1 cellular context compared by ENCODE assay signal in genomic region chrX:135521405-135522131, GRCh38.
A peak's percentile ranks its signal among the peaks of the same experiment; 100 is the strongest.
TF ChIP-seq lines count a peak whose summit lies in the region.

No MANE protein-coding gene starts in this region.

TF ChIP-seq in HEK293, 187 proteins besides CTCF, POLR2A, EP300 and RAD21 (continued from another document):
- TF ChIP-seq, protein P1, sequence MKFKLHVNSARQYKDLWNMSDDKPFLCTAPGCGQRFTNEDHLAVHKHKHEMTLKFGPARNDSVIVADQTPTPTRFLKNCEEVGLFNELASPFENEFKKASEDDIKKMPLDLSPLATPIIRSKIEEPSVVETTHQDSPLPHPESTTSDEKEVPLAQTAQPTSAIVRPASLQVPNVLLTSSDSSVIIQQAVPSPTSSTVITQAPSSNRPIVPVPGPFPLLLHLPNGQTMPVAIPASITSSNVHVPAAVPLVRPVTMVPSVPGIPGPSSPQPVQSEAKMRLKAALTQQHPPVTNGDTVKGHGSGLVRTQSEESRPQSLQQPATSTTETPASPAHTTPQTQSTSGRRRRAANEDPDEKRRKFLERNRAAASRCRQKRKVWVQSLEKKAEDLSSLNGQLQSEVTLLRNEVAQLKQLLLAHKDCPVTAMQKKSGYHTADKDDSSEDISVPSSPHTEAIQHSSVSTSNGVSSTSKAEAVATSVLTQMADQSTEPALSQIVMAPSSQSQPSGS (tag by site-specific recombination; IDR thresholded peaks at IDR 0.05; ENCODE audit: low read depth) = no peak
- TF ChIP-seq ZNF488 (tag by site-specific recombination; IDR thresholded peaks at IDR 0.05) = no peak
- TF ChIP-seq BCL11A (tag by site-specific recombination; IDR thresholded peaks at IDR 0.05; ENCODE audit: low read depth) = no peak
- TF ChIP-seq ZNF132 (tag by site-specific recombination; IDR thresholded peaks at IDR 0.05; ENCODE audit: borderline replicate concordance) = no peak
- TF ChIP-seq ZNF48 (tag by site-specific recombination; IDR thresholded peaks at IDR 0.05) = no peak
- peak; percentile 75 for TF ChIP-seq SP2 (tag by site-specific recombination; IDR thresholded peaks at IDR 0.05)
- no peak; the same call in 1 of the 2 replicates for TF ChIP-seq ZNF629 (tag by site-specific recombination; IDR thresholded peaks at IDR 0.05)
- TF ChIP-seq TRIM28 (IDR thresholded peaks at IDR 0.05; ENCODE audit: borderline replicate concordance, low read length) = no peak
- TF ChIP-seq, protein P2, sequence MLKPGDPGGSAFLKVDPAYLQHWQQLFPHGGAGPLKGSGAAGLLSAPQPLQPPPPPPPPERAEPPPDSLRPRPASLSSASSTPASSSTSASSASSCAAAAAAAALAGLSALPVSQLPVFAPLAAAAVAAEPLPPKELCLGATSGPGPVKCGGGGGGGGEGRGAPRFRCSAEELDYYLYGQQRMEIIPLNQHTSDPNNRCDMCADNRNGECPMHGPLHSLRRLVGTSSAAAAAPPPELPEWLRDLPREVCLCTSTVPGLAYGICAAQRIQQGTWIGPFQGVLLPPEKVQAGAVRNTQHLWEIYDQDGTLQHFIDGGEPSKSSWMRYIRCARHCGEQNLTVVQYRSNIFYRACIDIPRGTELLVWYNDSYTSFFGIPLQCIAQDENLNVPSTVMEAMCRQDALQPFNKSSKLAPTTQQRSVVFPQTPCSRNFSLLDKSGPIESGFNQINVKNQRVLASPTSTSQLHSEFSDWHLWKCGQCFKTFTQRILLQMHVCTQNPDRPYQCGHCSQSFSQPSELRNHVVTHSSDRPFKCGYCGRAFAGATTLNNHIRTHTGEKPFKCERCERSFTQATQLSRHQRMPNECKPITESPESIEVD (tag by site-specific recombination; IDR thresholded peaks at IDR 0.05) = no peak
- TF ChIP-seq ZNF202 (tag by site-specific recombination; IDR thresholded peaks at IDR 0.05; ENCODE audit: borderline replicate concordance) = no peak
- no peak for TF ChIP-seq HOXA7 (CRISPR knock-in tag; IDR thresholded peaks at IDR 0.05; ENCODE audit: borderline replicate concordance)
- TF ChIP-seq ZNF585B (tag by site-specific recombination; IDR thresholded peaks at IDR 0.05) = no peak
- TF ChIP-seq ZNF529 (tag by site-specific recombination; IDR thresholded peaks at IDR 0.05; ENCODE audit: insufficient replicate concordance) = no peak
- TF ChIP-seq SCRT1 (tag by site-specific recombination; IDR thresholded peaks at IDR 0.05; ENCODE audit: borderline replicate concordance) = no peak
- TF ChIP-seq, protein P3, sequence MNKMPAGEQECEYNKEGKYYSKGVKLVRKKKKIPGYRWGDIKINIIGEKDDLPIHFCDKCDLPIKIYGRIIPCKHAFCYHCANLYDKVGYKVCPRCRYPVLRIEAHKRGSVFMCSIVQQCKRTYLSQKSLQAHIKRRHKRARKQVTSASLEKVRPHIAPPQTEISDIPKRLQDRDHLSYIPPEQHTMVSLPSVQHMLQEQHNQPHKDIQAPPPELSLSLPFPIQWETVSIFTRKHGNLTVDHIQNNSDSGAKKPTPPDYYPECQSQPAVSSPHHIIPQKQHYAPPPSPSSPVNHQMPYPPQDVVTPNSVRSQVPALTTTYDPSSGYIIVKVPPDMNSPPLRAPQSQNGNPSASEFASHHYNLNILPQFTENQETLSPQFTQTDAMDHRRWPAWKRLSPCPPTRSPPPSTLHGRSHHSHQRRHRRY (tag by site-specific recombination; IDR thresholded peaks at IDR 0.05) = no peak
- no peak for TF ChIP-seq ZNF221 (tag by site-specific recombination; IDR thresholded peaks at IDR 0.05; ENCODE audit: borderline replicate concordance)
- TF ChIP-seq ZNF184 (tag by site-specific recombination; IDR thresholded peaks at IDR 0.05) = no peak
- TF ChIP-seq MZF1 (tag by site-specific recombination; IDR thresholded peaks at IDR 0.05; ENCODE audit: borderline replicate concordance) = no peak; the same call in 1 of the 2 replicates
- peak; percentile 38; the same call in 1 of the 2 replicates for TF ChIP-seq ZEB2 (tag by site-specific recombination; IDR thresholded peaks at IDR 0.05)
- TF ChIP-seq ZNF266 (tag by site-specific recombination; IDR thresholded peaks at IDR 0.05; ENCODE audit: low read depth) = no peak
- TF ChIP-seq ZNF548 (tag by site-specific recombination; IDR thresholded peaks at IDR 0.05) = no peak
- no peak for TF ChIP-seq ZNF624 (tag by site-specific recombination; IDR thresholded peaks at IDR 0.05)
- no peak for TF ChIP-seq ZNF707 (tag by site-specific recombination; IDR thresholded peaks at IDR 0.05)
- TF ChIP-seq ZBTB26 (tag by site-specific recombination; optimal IDR thresholded peaks at IDR 0.05) = peak; percentile 32
- no peak for TF ChIP-seq ZFP41 (tag by site-specific recombination; IDR thresholded peaks at IDR 0.05; ENCODE audit: borderline replicate concordance)
- no peak for TF ChIP-seq SALL2 (tag by site-specific recombination; IDR thresholded peaks at IDR 0.05; ENCODE audit: borderline replicate concordance)
- peak; percentile 94 for TF ChIP-seq ZBTB8A (tag by site-specific recombination; IDR thresholded peaks at IDR 0.05)
- no peak for TF ChIP-seq BCL11B (tag by site-specific recombination; IDR thresholded peaks at IDR 0.05; ENCODE audit: low read depth)
- TF ChIP-seq SCRT2 (tag by site-specific recombination; IDR thresholded peaks at IDR 0.05) = no peak
- no peak for TF ChIP-seq ZNF423 (tag by site-specific recombination; IDR thresholded peaks at IDR 0.05)
- TF ChIP-seq ZNF112 (tag by site-specific recombination; IDR thresholded peaks at IDR 0.05) = no peak
- no peak for TF ChIP-seq ZNF362 (tag by site-specific recombination; IDR thresholded peaks at IDR 0.05)
- peak; percentile 62 for TF ChIP-seq ZIC2 (tag by site-specific recombination; IDR thresholded peaks at IDR 0.05)
- TF ChIP-seq, protein P4, sequence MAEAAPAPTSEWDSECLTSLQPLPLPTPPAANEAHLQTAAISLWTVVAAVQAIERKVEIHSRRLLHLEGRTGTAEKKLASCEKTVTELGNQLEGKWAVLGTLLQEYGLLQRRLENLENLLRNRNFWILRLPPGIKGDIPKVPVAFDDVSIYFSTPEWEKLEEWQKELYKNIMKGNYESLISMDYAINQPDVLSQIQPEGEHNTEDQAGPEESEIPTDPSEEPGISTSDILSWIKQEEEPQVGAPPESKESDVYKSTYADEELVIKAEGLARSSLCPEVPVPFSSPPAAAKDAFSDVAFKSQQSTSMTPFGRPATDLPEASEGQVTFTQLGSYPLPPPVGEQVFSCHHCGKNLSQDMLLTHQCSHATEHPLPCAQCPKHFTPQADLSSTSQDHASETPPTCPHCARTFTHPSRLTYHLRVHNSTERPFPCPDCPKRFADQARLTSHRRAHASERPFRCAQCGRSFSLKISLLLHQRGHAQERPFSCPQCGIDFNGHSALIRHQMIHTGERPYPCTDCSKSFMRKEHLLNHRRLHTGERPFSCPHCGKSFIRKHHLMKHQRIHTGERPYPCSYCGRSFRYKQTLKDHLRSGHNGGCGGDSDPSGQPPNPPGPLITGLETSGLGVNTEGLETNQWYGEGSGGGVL (tag by site-specific recombination; IDR thresholded peaks at IDR 0.05) = peak; percentile 97
- TF ChIP-seq ZNF473 (tag by site-specific recombination; IDR thresholded peaks at IDR 0.05) = no peak
- peak; percentile 92 for TF ChIP-seq ZBTB17 (tag by site-specific recombination; IDR thresholded peaks at IDR 0.05)
- no peak for TF ChIP-seq ZNF350 (tag by site-specific recombination; IDR thresholded peaks at IDR 0.05)
- peak; percentile 34; the same call in 1 of the 2 replicates for TF ChIP-seq ZNF501 (tag by site-specific recombination; IDR thresholded peaks at IDR 0.05)
- no peak for TF ChIP-seq ZNF311 (tag by site-specific recombination; IDR thresholded peaks at IDR 0.05; ENCODE audit: borderline replicate concordance)
- TF ChIP-seq ZNF394 (tag by site-specific recombination; IDR thresholded peaks at IDR 0.05; ENCODE audit: borderline replicate concordance) = peak; percentile 91; the same call in 1 of the 2 replicates
- TF ChIP-seq ZNF169 (tag by site-specific recombination; IDR thresholded peaks at IDR 0.05) = no peak
- TF ChIP-seq ZNF792 (tag by site-specific recombination; IDR thresholded peaks at IDR 0.05) = no peak
- TF ChIP-seq KLF16 (tag by site-specific recombination; IDR thresholded peaks at IDR 0.05) = no peak
- no peak for TF ChIP-seq ZNF670 (tag by site-specific recombination; IDR thresholded peaks at IDR 0.05; ENCODE audit: low read depth)
- TF ChIP-seq, protein P5, sequence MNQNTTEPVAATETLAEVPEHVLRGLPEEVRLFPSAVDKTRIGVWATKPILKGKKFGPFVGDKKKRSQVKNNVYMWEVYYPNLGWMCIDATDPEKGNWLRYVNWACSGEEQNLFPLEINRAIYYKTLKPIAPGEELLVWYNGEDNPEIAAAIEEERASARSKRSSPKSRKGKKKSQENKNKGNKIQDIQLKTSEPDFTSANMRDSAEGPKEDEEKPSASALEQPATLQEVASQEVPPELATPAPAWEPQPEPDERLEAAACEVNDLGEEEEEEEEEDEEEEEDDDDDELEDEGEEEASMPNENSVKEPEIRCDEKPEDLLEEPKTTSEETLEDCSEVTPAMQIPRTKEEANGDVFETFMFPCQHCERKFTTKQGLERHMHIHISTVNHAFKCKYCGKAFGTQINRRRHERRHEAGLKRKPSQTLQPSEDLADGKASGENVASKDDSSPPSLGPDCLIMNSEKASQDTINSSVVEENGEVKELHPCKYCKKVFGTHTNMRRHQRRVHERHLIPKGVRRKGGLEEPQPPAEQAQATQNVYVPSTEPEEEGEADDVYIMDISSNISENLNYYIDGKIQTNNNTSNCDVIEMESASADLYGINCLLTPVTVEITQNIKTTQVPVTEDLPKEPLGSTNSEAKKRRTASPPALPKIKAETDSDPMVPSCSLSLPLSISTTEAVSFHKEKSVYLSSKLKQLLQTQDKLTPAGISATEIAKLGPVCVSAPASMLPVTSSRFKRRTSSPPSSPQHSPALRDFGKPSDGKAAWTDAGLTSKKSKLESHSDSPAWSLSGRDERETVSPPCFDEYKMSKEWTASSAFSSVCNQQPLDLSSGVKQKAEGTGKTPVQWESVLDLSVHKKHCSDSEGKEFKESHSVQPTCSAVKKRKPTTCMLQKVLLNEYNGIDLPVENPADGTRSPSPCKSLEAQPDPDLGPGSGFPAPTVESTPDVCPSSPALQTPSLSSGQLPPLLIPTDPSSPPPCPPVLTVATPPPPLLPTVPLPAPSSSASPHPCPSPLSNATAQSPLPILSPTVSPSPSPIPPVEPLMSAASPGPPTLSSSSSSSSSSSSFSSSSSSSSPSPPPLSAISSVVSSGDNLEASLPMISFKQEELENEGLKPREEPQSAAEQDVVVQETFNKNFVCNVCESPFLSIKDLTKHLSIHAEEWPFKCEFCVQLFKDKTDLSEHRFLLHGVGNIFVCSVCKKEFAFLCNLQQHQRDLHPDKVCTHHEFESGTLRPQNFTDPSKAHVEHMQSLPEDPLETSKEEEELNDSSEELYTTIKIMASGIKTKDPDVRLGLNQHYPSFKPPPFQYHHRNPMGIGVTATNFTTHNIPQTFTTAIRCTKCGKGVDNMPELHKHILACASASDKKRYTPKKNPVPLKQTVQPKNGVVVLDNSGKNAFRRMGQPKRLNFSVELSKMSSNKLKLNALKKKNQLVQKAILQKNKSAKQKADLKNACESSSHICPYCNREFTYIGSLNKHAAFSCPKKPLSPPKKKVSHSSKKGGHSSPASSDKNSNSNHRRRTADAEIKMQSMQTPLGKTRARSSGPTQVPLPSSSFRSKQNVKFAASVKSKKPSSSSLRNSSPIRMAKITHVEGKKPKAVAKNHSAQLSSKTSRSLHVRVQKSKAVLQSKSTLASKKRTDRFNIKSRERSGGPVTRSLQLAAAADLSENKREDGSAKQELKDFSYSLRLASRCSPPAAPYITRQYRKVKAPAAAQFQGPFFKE (tag by site-specific recombination; IDR thresholded peaks at IDR 0.05; ENCODE audit: borderline replicate concordance) = no peak
- no peak for TF ChIP-seq ZFP69B (tag by site-specific recombination; IDR thresholded peaks at IDR 0.05)
